ENCODE assay signal across 9 cellular contexts in genomic region chr2:135245055-135245454, GRCh38.
DNase-seq lines count a peak whose midpoint lies in the region; ATAC-seq and TF ChIP-seq lines count a peak whose summit lies in the region.
"Had no signal": no experiment of that assay in that cellular context is flagged by ENCODE, and none has a peak within 500 bp of the region (broad histone marks: within the 10 kb centered on the region; RNA-seq: fewer than 3 reads in every experiment).

No MANE protein-coding gene starts in this region.

- DNase-seq in stimulated activated CD4-positive, alpha-beta T cell treated with anti-CD3 and anti-CD28 coated beads, Interleukin-1b, Interleukin-23, amount 100 ng/mL, for 48 hours = peak; percentile 22
- DNase-seq in stimulated activated CD4-positive, alpha-beta T cell treated with anti-CD3 and anti-CD28 coated beads, Interleukin-4, amount 100 ng/mL, for 24 hours = no peak
- DNase-seq in RKO (ENCODE audit: low spot score) (peak; percentile 47), epithelial cell of proximal tubule (ENCODE audit: low read depth) (peak; percentile 12), NCI-H524 (lab: John Stamatoyannopoulos, UW) (no peak), dedifferentiated amniotic fluid mesenchymal stem cell (ENCODE audit: extremely low spot score) (no peak), NCI-H1930 (lab: John Stamatoyannopoulos, UW) (no peak)
- DNase-seq: activated B cell treated with CpG ODN at 0.5 μM for 24 hours had no signal

- H3K4me3 ChIP-seq in epithelial cell of proximal tubule (ENCODE audit: low read depth, low read length) = no peak overlapping the region

- no peak for TF ChIP-seq CTCF in epithelial cell of proximal tubule (conservative IDR thresholded peaks at IDR 0.05; ENCODE audit: low read depth, low read length)

- no peak for ATAC-seq in HG02973 (IDR thresholded peaks at IDR 0.05; ENCODE audit: unreplicated experiment)

Comparison
In these comparisons a context has a peak if more than half of its experiments do, and no peak if none do; other contexts are left out.
1. DNase-seq: peak in stimulated activated CD4-positive, alpha-beta T cell treated with anti-CD3 and anti-CD28 coated beads, Interleukin-1b, Interleukin-23, amount 100 ng/mL, for 48 hours (single experiment), RKO (single experiment) and epithelial cell of proximal tubule (single experiment); none in stimulated activated CD4-positive, alpha-beta T cell treated with anti-CD3 and anti-CD28 coated beads, Interleukin-4, amount 100 ng/mL, for 24 hours (single experiment), NCI-H524 (0 of 2), dedifferentiated amniotic fluid mesenchymal stem cell (single experiment) and NCI-H1930 (0 of 2).